19 cellular contexts compared by ENCODE assay signal in the genomic region with DNA sequence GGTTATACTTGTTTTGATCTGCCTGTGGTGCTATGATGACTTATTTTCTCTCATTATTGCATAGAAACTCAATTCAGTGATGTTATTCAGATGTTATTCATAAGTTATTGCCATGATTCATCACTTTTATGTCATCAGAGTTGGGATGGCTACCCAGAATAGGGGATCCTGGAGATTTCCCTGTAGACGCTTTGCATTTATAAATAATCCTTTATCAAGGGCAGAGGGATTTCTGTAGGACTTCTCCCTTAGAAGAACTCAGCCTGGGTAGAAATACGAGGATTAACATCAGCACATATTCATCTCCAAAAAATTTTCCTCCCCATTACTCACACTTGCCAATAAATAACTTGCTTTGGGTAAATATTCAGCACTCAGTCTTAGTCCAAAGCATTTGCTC. TPM values are rescaled to one million over a fixed set of nuclear protein-coding genes. Genes with fewer than 3 reads are reported as not detected.
A peak's percentile ranks its signal among the peaks of the same experiment; 100 is the strongest.
DNase-seq lines count a peak whose midpoint lies in the region; ATAC-seq, FAIRE-seq and TF ChIP-seq lines count a peak whose summit lies in the region.
"Had no signal": no experiment of that assay in that cellular context is flagged by ENCODE, and none has a peak within 500 bp of the region (broad histone marks: within the 10 kb centered on the region; RNA-seq: fewer than 3 reads in every experiment).

No MANE protein-coding gene starts in this region.

- H3K9me3 ChIP-seq in uterus, result no peaks in the 10 kb centered on the region
- H3K9me3 ChIP-seq: adrenal gland, right atrium auricular region had no signal

- peak; percentile 88 for DNase-seq in HS-27A (ENCODE audit: low read depth)
- no peak for DNase-seq in brain microvascular endothelial cell
- DNase-seq in glomerular visceral epithelial cell (ENCODE audit: extremely low spot score), result peak; percentile 46
- no peak for DNase-seq in uterus
- no peak for DNase-seq in GM19239 (ENCODE audit: insufficient read length, low spot score)
- DNase-seq: activated CD4-positive, alpha-beta T cell treated with anti-CD3 and anti-CD28 coated beads, Interleukin-2, amount 10 ng/mL, durations not matched to agents 7 days and 5 days; activated T-cell treated with anti-CD3 and anti-CD28 coated beads, Interleukin-2, amount 50 U/mL, for 24 hours; adrenal gland; CD8-positive, alpha-beta memory T cell; left cardiac atrium; naive thymus-derived CD4-positive, alpha-beta T cell; NCI-H1092; stimulated activated CD4-positive, alpha-beta T cell treated with anti-CD3 and anti-CD28 coated beads, Interleukin-4, amount 100 ng/mL, for 4 hours; stimulated activated naive CD4-positive, alpha-beta T cell treated with Interleukin-2 at 50 U/mL for 16 hours had no signal

- ATAC-seq in GM19467 (IDR thresholded peaks at IDR 0.05; ENCODE audit: unreplicated experiment), result no peak
- ATAC-seq in GM18907 (IDR thresholded peaks at IDR 0.05; ENCODE audit: unreplicated experiment), result no peak
- ATAC-seq: naive thymus-derived CD4-positive, alpha-beta T cell had no signal

- H3K27me3 ChIP-seq in brain microvascular endothelial cell (replicated peaks) (no peaks in the 10 kb centered on the region), uterus (no peaks in the 10 kb centered on the region)
- H3K27me3 ChIP-seq: adrenal gland, right atrium auricular region had no signal

- TF ChIP-seq CTCF in brain microvascular endothelial cell (IDR thresholded peaks at IDR 0.05; ENCODE audit: low read depth, low read length, missing control alignments), result no peak
- no peak for TF ChIP-seq CTCF in uterus (IDR thresholded peaks at IDR 0.05)

- H3K27ac ChIP-seq in brain microvascular endothelial cell, result peak overlapping the region; percentile 63
- H3K27ac ChIP-seq in uterus, result peak overlapping the region; percentile 91 to 94
- H3K27ac ChIP-seq: adrenal gland, right atrium auricular region had no signal

- peaks cover 0 to 8% of the 10 kb centered on the region in 2 donors for H3K4me1 ChIP-seq in uterus

- H3K36me3 ChIP-seq in brain microvascular endothelial cell (replicated peaks) (peaks cover 32% of the 10 kb centered on the region), uterus (no peaks in the 10 kb centered on the region)
- H3K36me3 ChIP-seq: adrenal gland, right atrium auricular region had no signal

- no peak overlapping the region for H3K4me3 ChIP-seq in brain microvascular endothelial cell (ENCODE audit: low read depth, low read length)
- no peak overlapping the region for H3K4me3 ChIP-seq in uterus
- H3K4me3 ChIP-seq: adrenal gland, right atrium auricular region had no signal

- in situ Hi-C loops in brain microvascular endothelial cell (cut with HindIII; ENCODE audit: low pct_ligation_motif_present, low sequenced_read_pairs), result no loop called here

- TF ChIP-seq POLR2A in uterus (IDR thresholded peaks at IDR 0.05), result no peak

- intact Hi-C loops in uterus (cut with DNase I; ENCODE audit: low total_unique reads), result no loop called here

- no peak for FAIRE-seq in GM19239 (lab: Jason Lieb, UNC)

RNA-seq across cellular contexts. Expression of a gene that starts 4.9 kb away (rescaled TPM):
- total RNA-seq in uterus, result 10 to 100 TPM in 3 of 4 donors, 1 to 10 TPM in 1; 2.0 to 13.2 (median 12.4) TPM
- total RNA-seq: CD8-positive, alpha-beta memory T cell had no signal

RNA-seq across cellular contexts. Expression of a gene that starts 55.7 kb away (rescaled TPM):
- not detected for total RNA-seq in uterus
- total RNA-seq: adrenal gland; CD8-positive, alpha-beta memory T cell; glomerular endothelial cell; left cardiac atrium; NCI-H460; right atrium auricular region had no signal

Comparison
In these comparisons a context has a peak if more than half of its experiments do, and no peak if none do; other contexts are left out.
1. DNase-seq: peak in HS-27A (single experiment) and glomerular visceral epithelial cell (single experiment); none in brain microvascular endothelial cell (single experiment), uterus (0 of 2) and GM19239 (single experiment).